ENCODE assay signal across 8 cellular contexts in genomic region chr1:15523104-15523921, GRCh38. TPM values are rescaled to one million over a fixed set of nuclear protein-coding genes. Genes with fewer than 3 reads are reported as not detected.
DNase-seq lines count a peak whose midpoint lies in the region; ATAC-seq, FAIRE-seq and TF ChIP-seq lines count a peak whose summit lies in the region.

No MANE protein-coding gene starts in this region.

- no peak for FAIRE-seq in RCC 7860 (lab: Jason Lieb, UNC)

- peak overlapping the region; percentile 87 for H3K4me3 Mint-ChIP-seq in T-helper 2 cell treated with Interferon-gamma antibody and Interleukin-4, amounts not matched to agents 5 μg/mL and 100 μg/mL, for 36 hours
- H3K4me3 Mint-ChIP-seq in activated naive CD8-positive, alpha-beta T cell treated with anti-CD3 and anti-CD28 coated beads, Interleukin-2, amount 50 U/mL, for 24 hours: peak overlapping the region; percentile 85

- no peak for ATAC-seq in activated naive CD8-positive, alpha-beta T cell treated with anti-CD3 and anti-CD28 coated beads, Interleukin-2, amount 50 U/mL, for 24 hours

- H3K36me3 ChIP-seq in suprapubic skin: no peaks in the 10 kb centered on the region

- no peak for DNase-seq in T-helper 2 cell treated with Interferon-gamma antibody and Interleukin-4, amounts not matched to agents 5 μg/mL and 100 μg/mL, for 36 hours (ENCODE audit: low spot score)
- DNase-seq in T-helper 2 cell: no peak
- DNase-seq in activated naive CD8-positive, alpha-beta T cell treated with anti-CD3 and anti-CD28 coated beads, Interleukin-2, amount 50 U/mL, for 24 hours: no peak
- peak; percentile 16 for DNase-seq in kidney glomerular epithelial cell (lab: John Stamatoyannopoulos, UW)
- no peak for DNase-seq in suprapubic skin (ENCODE audit: low spot score in 2 of 2)
- no peak for DNase-seq in RCC 7860 (ENCODE audit: low spot score)
- no peak for DNase-seq in posterior cingulate gyrus
- DNase-seq in NCI-H2029 (lab: John Stamatoyannopoulos, UW): no peak

- peak overlapping the region; percentile 100 for H3K27ac Mint-ChIP-seq in T-helper 2 cell treated with Interferon-gamma antibody and Interleukin-4, amounts not matched to agents 5 μg/mL and 100 μg/mL, for 36 hours
- H3K27ac Mint-ChIP-seq in activated naive CD8-positive, alpha-beta T cell treated with anti-CD3 and anti-CD28 coated beads, Interleukin-2, amount 50 U/mL, for 24 hours: peak overlapping the region; percentile 98

- no peak for TF ChIP-seq EP300 in suprapubic skin (IDR thresholded peaks at IDR 0.05)

- TF ChIP-seq POLR2A in suprapubic skin (IDR thresholded peaks at IDR 0.05): no peak

- H3K27me3 ChIP-seq in suprapubic skin: no peaks in the 10 kb centered on the region

- peaks cover 10% of the 10 kb centered on the region for H3K36me3 Mint-ChIP-seq in T-helper 2 cell treated with Interferon-gamma antibody and Interleukin-4, amounts not matched to agents 5 μg/mL and 100 μg/mL, for 36 hours (ENCODE audit: low read depth)
- peaks cover 4% of the 10 kb centered on the region for H3K36me3 Mint-ChIP-seq in activated naive CD8-positive, alpha-beta T cell treated with anti-CD3 and anti-CD28 coated beads, Interleukin-2, amount 50 U/mL, for 24 hours (ENCODE audit: low read depth)

- H3K4me1 Mint-ChIP-seq in T-helper 2 cell treated with Interferon-gamma antibody and Interleukin-4, amounts not matched to agents 5 μg/mL and 100 μg/mL, for 36 hours (ENCODE audit: low read depth): peaks cover 46% of the 10 kb centered on the region
- H3K4me1 Mint-ChIP-seq in activated naive CD8-positive, alpha-beta T cell treated with anti-CD3 and anti-CD28 coated beads, Interleukin-2, amount 50 U/mL, for 24 hours: peaks cover 42% of the 10 kb centered on the region

- no peaks in the 10 kb centered on the region for H3K9me3 ChIP-seq in suprapubic skin

- intact Hi-C loops in posterior cingulate gyrus (cut with DNase I): no loop called here

- TF ChIP-seq CTCF in suprapubic skin (IDR thresholded peaks at IDR 0.05): no peak

- 67% methylated on average over 12 of the region's 12 CpGs for WGBS in suprapubic skin

- H3K4me3 ChIP-seq in suprapubic skin: peak overlapping the region; percentile 75

- H3K9me3 Mint-ChIP-seq in T-helper 2 cell treated with Interferon-gamma antibody and Interleukin-4, amounts not matched to agents 5 μg/mL and 100 μg/mL, for 36 hours: no peaks in the 10 kb centered on the region
- H3K9me3 Mint-ChIP-seq in activated naive CD8-positive, alpha-beta T cell treated with anti-CD3 and anti-CD28 coated beads, Interleukin-2, amount 50 U/mL, for 24 hours: no peaks in the 10 kb centered on the region

- H3K27ac ChIP-seq in suprapubic skin: peak overlapping the region; percentile 94

- no peaks in the 10 kb centered on the region for H3K27me3 Mint-ChIP-seq in T-helper 2 cell treated with Interferon-gamma antibody and Interleukin-4, amounts not matched to agents 5 μg/mL and 100 μg/mL, for 36 hours (ENCODE audit: low read depth)
- H3K27me3 Mint-ChIP-seq in activated naive CD8-positive, alpha-beta T cell treated with anti-CD3 and anti-CD28 coated beads, Interleukin-2, amount 50 U/mL, for 24 hours: peaks cover 4% of the 10 kb centered on the region

- peaks cover 30% of the 10 kb centered on the region for H3K4me1 ChIP-seq in suprapubic skin

RNA-seq across cellular contexts. Expression of gene CASP9, which starts 0.7 kb away (rescaled TPM):
- 10 to 100 TPM in 2 of 4 donors, 1 to 10 TPM in 2; 7.0 to 12.6 (median 9.7) TPM for total RNA-seq in suprapubic skin

RNA-seq across cellular contexts. Expression of gene DNAJC16, which starts 3.3 kb away (rescaled TPM):
- total RNA-seq in suprapubic skin: 10 to 100 TPM; 17.2 to 24.8 (median 19.7) TPM

RNA-seq across cellular contexts. Expression of gene CELA2B, which starts 47.4 kb away (rescaled TPM):
- not detected for total RNA-seq in suprapubic skin
